Comparison of ENCODE assay signal across 2 cellular contexts in genomic region chr4:141195095-141195707, GRCh38.
TF ChIP-seq lines count a peak whose summit lies in the region.

No MANE protein-coding gene starts in this region.

TF ChIP-seq in liver, 16 proteins besides CTCF, POLR2A, EP300 and RAD21:
- TF ChIP-seq TAF1 (conservative IDR thresholded peaks at IDR 0.05), result no peak
- TF ChIP-seq ZBTB33 (IDR thresholded peaks at IDR 0.05), result no peak
- peak; percentile 82 to 85 for TF ChIP-seq HNF4A (conservative IDR thresholded peaks at IDR 0.05)
- TF ChIP-seq FOXA2 (IDR thresholded peaks at IDR 0.05), result no peak
- TF ChIP-seq MAX (IDR thresholded peaks at IDR 0.05), result peak; percentile 18
- peak; percentile 68 for TF ChIP-seq SP1 (IDR thresholded peaks at IDR 0.05)
- TF ChIP-seq ATF3 (IDR thresholded peaks at IDR 0.05), result no peak
- TF ChIP-seq RXRA (IDR thresholded peaks at IDR 0.05), result peak; percentile 36 to 57
- TF ChIP-seq JUND (IDR thresholded peaks at IDR 0.05), result no peak
- no peak for TF ChIP-seq FOXA1 (IDR thresholded peaks at IDR 0.05)
- TF ChIP-seq GABPA (IDR thresholded peaks at IDR 0.05 in 1 of 2, conservative IDR thresholded peaks at IDR 0.05 in 1 of 2), result no peak
- TF ChIP-seq EGR1 (IDR thresholded peaks at IDR 0.05; ENCODE audit: low read depth in 2 of 2), result no peak
- peak; percentile 35 for TF ChIP-seq YY1 (IDR thresholded peaks at IDR 0.05)
- peak; percentile 65 for TF ChIP-seq HNF4G (IDR thresholded peaks at IDR 0.05)
- no peak for TF ChIP-seq NR2F2 (IDR thresholded peaks at IDR 0.05)
- TF ChIP-seq REST (IDR thresholded peaks at IDR 0.05), result no peak

TF ChIP-seq in HepG2, 621 proteins besides CTCF, POLR2A, EP300 and RAD21:
- no peak for TF ChIP-seq GABPA (IDR thresholded peaks at IDR 0.05; ENCODE audit: low read depth, low read length)
- TF ChIP-seq GABPA (CRISPR knock-in tag; IDR thresholded peaks at IDR 0.05; ENCODE audit: low read depth), result no peak
- no peak for TF ChIP-seq SP140L (CRISPR knock-in tag; IDR thresholded peaks at IDR 0.05; ENCODE audit: borderline replicate concordance)
- TF ChIP-seq LCORL (IDR thresholded peaks at IDR 0.05), result no peak
- no peak for TF ChIP-seq LCORL (CRISPR knock-in tag; IDR thresholded peaks at IDR 0.05)
- no peak for TF ChIP-seq ZNF503 (CRISPR knock-in tag; IDR thresholded peaks at IDR 0.05)
- TF ChIP-seq CEBPB (IDR thresholded peaks at IDR 0.05; ENCODE audit: borderline replicate concordance, low read depth, low read length), result no peak
